ENCODE assay signal across 12 cellular contexts in genomic region chr22:42179616-42180015, GRCh38. TPM values are rescaled to one million over a fixed set of nuclear protein-coding genes. Genes with fewer than 3 reads are reported as not detected.
DNase-seq lines count a peak whose midpoint lies in the region; ATAC-seq and TF ChIP-seq lines count a peak whose summit lies in the region.
"Had no signal": no experiment of that assay in that cellular context is flagged by ENCODE, and none has a peak within 500 bp of the region (broad histone marks: within the 10 kb centered on the region; RNA-seq: fewer than 3 reads in every experiment).

No MANE protein-coding gene starts in this region.

- peaks cover 20% of the 10 kb centered on the region for H3K36me3 Mint-ChIP-seq in CD4-positive, CD25-positive, alpha-beta regulatory T cell
- H3K36me3 Mint-ChIP-seq in brain: peaks cover 31% of the 10 kb centered on the region
- peaks cover 29% of the 10 kb centered on the region for H3K36me3 Mint-ChIP-seq in nephron progenitor cell (ENCODE audit: low read depth)

- peaks cover 60% of the 10 kb centered on the region for H3K4me1 ChIP-seq in CD4-positive, CD25-positive, alpha-beta regulatory T cell (ENCODE audit: control insufficient read depth, insufficient read depth, low read length, poor library complexity, severe bottlenecking)
- H3K4me1 ChIP-seq in mucosa of descending colon (ENCODE audit: low read depth): peaks cover 34% of the 10 kb centered on the region

- no peaks in the 10 kb centered on the region for H3K9me3 Mint-ChIP-seq in CD4-positive, CD25-positive, alpha-beta regulatory T cell
- H3K9me3 Mint-ChIP-seq in brain: no peaks in the 10 kb centered on the region
- no peaks in the 10 kb centered on the region for H3K9me3 Mint-ChIP-seq in nephron progenitor cell

- no peak for DNase-seq in CD4-positive, CD25-positive, alpha-beta regulatory T cell
- DNase-seq in HT1080 (ENCODE audit: low read depth) (peak; percentile 88), kidney glomerular epithelial cell (lab: John Stamatoyannopoulos, UW) (peak; percentile 41), mucosa of descending colon (no peak), NCI-H82 (lab: John Stamatoyannopoulos, UW) (no peak), nephron progenitor cell (no peak)
- DNase-seq: cortex of kidney, GDM1, kidney, retina had no signal

- H3K4me3 ChIP-seq in CD4-positive, CD25-positive, alpha-beta regulatory T cell (ENCODE audit: low read depth, low read length): no peak overlapping the region
- H3K4me3 ChIP-seq in mucosa of descending colon: no peak overlapping the region

- H3K27ac ChIP-seq in CD4-positive, CD25-positive, alpha-beta regulatory T cell (ENCODE audit: insufficient read depth, low read length, poor library complexity, severe bottlenecking): peak overlapping the region; percentile 82

- no peaks in the 10 kb centered on the region for H3K27me3 ChIP-seq in CD4-positive, CD25-positive, alpha-beta regulatory T cell (ENCODE audit: control insufficient read depth, insufficient read depth, low read length)

- no peaks in the 10 kb centered on the region for H3K9me3 ChIP-seq in CD4-positive, CD25-positive, alpha-beta regulatory T cell (ENCODE audit: control insufficient read depth in 2 of 2, low read length in 2 of 2)
- no peaks in the 10 kb centered on the region for H3K9me3 ChIP-seq in mucosa of descending colon

- H3K27me3 Mint-ChIP-seq in CD4-positive, CD25-positive, alpha-beta regulatory T cell: no peaks in the 10 kb centered on the region
- H3K27me3 Mint-ChIP-seq in brain (no peaks in the 10 kb centered on the region), nephron progenitor cell (ENCODE audit: low read depth, poor library complexity) (peaks cover 2% of the 10 kb centered on the region)

- peak overlapping the region in 2 of 4 donors; percentile 71 to 83 for H3K4me3 Mint-ChIP-seq in CD4-positive, CD25-positive, alpha-beta regulatory T cell
- no peak overlapping the region for H3K4me3 Mint-ChIP-seq in brain
- H3K4me3 Mint-ChIP-seq in nephron progenitor cell: no peak overlapping the region

- no peaks in the 10 kb centered on the region for H3K36me3 ChIP-seq in CD4-positive, CD25-positive, alpha-beta regulatory T cell (ENCODE audit: control insufficient read depth, insufficient read depth, low read length)
- H3K36me3 ChIP-seq in mucosa of descending colon (ENCODE audit: low read depth): no peaks in the 10 kb centered on the region

- no peak for ATAC-seq in CD4-positive, CD25-positive, alpha-beta regulatory T cell (ENCODE audit: low read depth in 2 of 2)
- no peak for ATAC-seq in HG03460 (IDR thresholded peaks at IDR 0.05; ENCODE audit: unreplicated experiment)
- no peak for ATAC-seq in mucosa of descending colon

- H3K4me1 Mint-ChIP-seq in CD4-positive, CD25-positive, alpha-beta regulatory T cell: peaks cover 46 to 87% (median 67%) of the 10 kb centered on the region in 4 donors
- peaks cover 39% of the 10 kb centered on the region for H3K4me1 Mint-ChIP-seq in brain
- H3K4me1 Mint-ChIP-seq in nephron progenitor cell: peaks cover 14% of the 10 kb centered on the region

- intact Hi-C loops in mucosa of descending colon (cut with DNase I, micrococcal nuclease): no loop called here

- no peak for TF ChIP-seq CTCF in brain (conservative IDR thresholded peaks at IDR 0.05)
- TF ChIP-seq CTCF in mucosa of descending colon (IDR thresholded peaks at IDR 0.05): no peak
- no peak for TF ChIP-seq CTCF in nephron progenitor cell (IDR thresholded peaks at IDR 0.05)

- peak overlapping the region in 2 of 3 donors; percentile 94 for H3K27ac Mint-ChIP-seq in CD4-positive, CD25-positive, alpha-beta regulatory T cell
- H3K27ac Mint-ChIP-seq in brain: peak overlapping the region in 4 of 5 experiments; percentile 31 to 86 (median 76)
- no peak overlapping the region for H3K27ac Mint-ChIP-seq in nephron progenitor cell

RNA-seq across cellular contexts. Expression of gene CYP2D6, which starts 49.0 kb away (rescaled TPM):
- total RNA-seq in CD4-positive, CD25-positive, alpha-beta regulatory T cell: 9.0 TPM
- under 1 TPM in 2 of 4 donors, not detected in 2; 0.17 to 0.26 TPM for polyA plus RNA-seq in CD4-positive, CD25-positive, alpha-beta regulatory T cell
- total RNA-seq in HT1080 (2014; rRNA removed; shearing (Covaris generic)): 0.11 and 0.13 TPM in 2 replicates
- 0.09 and 0.16 TPM in 2 replicates for polyA plus RNA-seq in HT1080 (2015; cell fraction: cytosol; rRNA removed)
- 1.7 and 2.1 TPM in 2 replicates for polyA plus RNA-seq in HT1080 (2015; cell fraction: nucleus; rRNA removed)
- polyA plus RNA-seq in brain (ENCODE audit: insufficient read depth, low read depth, low replicate concordance): 0.27 TPM
- 10 to 100 TPM in 1 of 3 donors, 1 to 10 TPM in 2; 3.8 to 10.0 (median 4.7) TPM for total RNA-seq in mucosa of descending colon

Comparison
In these comparisons a context has a peak if more than half of its experiments do, and no peak if none do; other contexts are left out.
1. DNase-seq: peak in HT1080 (single experiment) and kidney glomerular epithelial cell (single experiment); none in CD4-positive, CD25-positive, alpha-beta regulatory T cell (0 of 3), mucosa of descending colon (0 of 3), NCI-H82 (single experiment) and nephron progenitor cell (single experiment).